26 cellular contexts compared by ENCODE assay signal in genomic region chr16:66388350-66389139, GRCh38. TPM values are rescaled to one million over a fixed set of nuclear protein-coding genes. Genes with fewer than 3 reads are reported as not detected.
A peak's percentile ranks its signal among the peaks of the same experiment; 100 is the strongest.
DNase-seq lines count a peak whose midpoint lies in the region; ATAC-seq, FAIRE-seq and TF ChIP-seq lines count a peak whose summit lies in the region.
"Had no signal": no experiment of that assay in that cellular context is flagged by ENCODE, and none has a peak within 500 bp of the region (broad histone marks: within the 10 kb centered on the region; RNA-seq: fewer than 3 reads in every experiment).

No MANE protein-coding gene starts in this region.

- FAIRE-seq in urothelium cell line (lab: Jason Lieb, UNC) = peak; percentile 46
- FAIRE-seq: D721Med had no signal

- H3K27ac Mint-ChIP-seq in endothelial cell (ENCODE audit: unreplicated experiment) (peak overlapping the region; percentile 74), neural progenitor cell (peak overlapping the region; percentile 77)
- H3K27ac Mint-ChIP-seq: CD4-positive, alpha-beta T cell; GM23338 had no signal

- no peak for DNase-seq in left ventricle myocardium inferior
- DNase-seq in Right ventricle myocardium superior = no peak
- DNase-seq in endothelial cell (ENCODE audit: low spot score) = no peak
- DNase-seq in neural progenitor cell (ENCODE audit: low spot score) = no peak
- DNase-seq in urothelium cell line (ENCODE audit: low spot score) = no peak
- DNase-seq in stimulated activated CD4-positive, alpha-beta T cell treated with anti-CD3 and anti-CD28 coated beads, Interleukin-1b, Interleukin-23, amount 100 ng/mL, for 48 hours = no peak
- no peak for DNase-seq in GM19240 (ENCODE audit: insufficient read length, low spot score)
- no peak for DNase-seq in stimulated activated CD4-positive, alpha-beta T cell treated with anti-CD3 and anti-CD28 coated beads, Interleukin-2, amount 100 ng/mL, for 24 hours
- DNase-seq: CD4-positive, alpha-beta T cell; HCEC 1CT; IMR-90; MM.1S; NCI-H2029; NCI-H446; NCI-H524 treated with DMSO at 0.1 percent for 48 hours; NCI-H774; PC-3 had no signal

- H3K27me3 Mint-ChIP-seq in endothelial cell (ENCODE audit: unreplicated experiment) = peaks cover 24% of the 10 kb centered on the region
- H3K27me3 Mint-ChIP-seq in neural progenitor cell (ENCODE audit: insufficient read depth, low read depth) = peaks cover 11% of the 10 kb centered on the region

- no peaks in the 10 kb centered on the region for H3F3A ChIP-seq in neural progenitor cell (ENCODE audit: low read depth)

- H3K4me1 Mint-ChIP-seq in endothelial cell (ENCODE audit: unreplicated experiment) (peaks cover 25% of the 10 kb centered on the region), neural progenitor cell (peaks cover 5% of the 10 kb centered on the region)

- no peak overlapping the region for H3K4me3 ChIP-seq in left ventricle myocardium inferior
- H3K4me3 ChIP-seq in neural progenitor cell = no peak overlapping the region
- H3K4me3 ChIP-seq: BLaER1 treated with 17β-estradiol and CSF1 and Interleukin-3, amounts not matched to agents 10 nM and 100 nM; GM23338; SJSA1 had no signal

- no peaks in the 10 kb centered on the region for H3K79me2 ChIP-seq in neural progenitor cell (ENCODE audit: low read depth)

- no peak overlapping the region for H3K9ac ChIP-seq in neural progenitor cell
- H3K9ac ChIP-seq: BLaER1 treated with 17β-estradiol and CSF1 and Interleukin-3, amounts not matched to agents 10 nM and 100 nM; KMS-11 had no signal

- H3K27ac ChIP-seq in left ventricle myocardium inferior (replicated peaks) (peak overlapping the region; percentile 18), neural progenitor cell (no peak overlapping the region)
- H3K27ac ChIP-seq: BLaER1 treated with 17β-estradiol and CSF1 and Interleukin-3, amounts not matched to agents 10 nM and 100 nM; KMS-11; SJSA1 had no signal

- H3K4me3 Mint-ChIP-seq in endothelial cell (ENCODE audit: unreplicated experiment) = peak overlapping the region; percentile 60
- no peak overlapping the region for H3K4me3 Mint-ChIP-seq in neural progenitor cell
- H3K4me3 Mint-ChIP-seq: CD4-positive, alpha-beta T cell; GM23338 had no signal

- H2AFZ ChIP-seq in neural progenitor cell (replicated peaks) = no peak overlapping the region
- H2AFZ ChIP-seq: GM23338 had no signal

- H3K9me3 Mint-ChIP-seq in endothelial cell (ENCODE audit: unreplicated experiment) = no peaks in the 10 kb centered on the region
- H3K9me3 Mint-ChIP-seq in neural progenitor cell = no peaks in the 10 kb centered on the region
- H3K9me3 Mint-ChIP-seq: CD4-positive, alpha-beta T cell; GM23338 had no signal

- H3K36me3 Mint-ChIP-seq in endothelial cell (ENCODE audit: low read depth, unreplicated experiment) (peaks cover 72% of the 10 kb centered on the region), neural progenitor cell (no peaks in the 10 kb centered on the region)

- H3K4me1 ChIP-seq in left ventricle myocardium inferior (peaks cover 48% of the 10 kb centered on the region), neural progenitor cell (no peaks in the 10 kb centered on the region)

- intact Hi-C loops in left ventricle myocardium inferior (cut with micrococcal nuclease) = no loop called here
- intact Hi-C loops in Right ventricle myocardium superior (cut with DNase I) = no loop called here

- TF ChIP-seq CTCF in left ventricle myocardium inferior (IDR thresholded peaks at IDR 0.05; ENCODE audit: borderline replicate concordance) = no peak
- TF ChIP-seq CTCF in endothelial cell (IDR thresholded peaks at IDR 0.05; ENCODE audit: unreplicated experiment) = no peak
- no peak for TF ChIP-seq CTCF in neural progenitor cell (IDR thresholded peaks at IDR 0.05)

- H3K9me3 ChIP-seq in left ventricle myocardium inferior (replicated peaks) (no peaks in the 10 kb centered on the region), neural progenitor cell (ENCODE audit: low read depth) (no peaks in the 10 kb centered on the region)
- H3K9me3 ChIP-seq: SJSA1 had no signal

- no peaks in the 10 kb centered on the region for H4K20me1 ChIP-seq in neural progenitor cell (ENCODE audit: low read depth)
- H4K20me1 ChIP-seq: BLaER1 treated with 17β-estradiol and CSF1 and Interleukin-3, amounts not matched to agents 10 nM and 100 nM had no signal

- peaks cover 39% of the 10 kb centered on the region for H3K36me3 ChIP-seq in left ventricle myocardium inferior
- no peaks in the 10 kb centered on the region for H3K36me3 ChIP-seq in neural progenitor cell
- H3K36me3 ChIP-seq: BLaER1 treated with 17β-estradiol and CSF1 and Interleukin-3, amounts not matched to agents 10 nM and 100 nM; SJSA1 had no signal

- no peak for ATAC-seq in Right ventricle myocardium superior (ENCODE audit: poor library complexity)
- ATAC-seq: GM23338, PC-3, Right ventricle myocardium inferior had no signal

- H3K27me3 ChIP-seq in left ventricle myocardium inferior (ENCODE audit: low read depth) (no peaks in the 10 kb centered on the region), neural progenitor cell (no peaks in the 10 kb centered on the region)
- H3K27me3 ChIP-seq: BLaER1 treated with 17β-estradiol and CSF1 and Interleukin-3, amounts not matched to agents 10 nM and 100 nM; SJSA1 had no signal

- H3K4me2 ChIP-seq in neural progenitor cell = no peak overlapping the region
- H3K4me2 ChIP-seq: BLaER1 treated with 17β-estradiol and CSF1 and Interleukin-3, amounts not matched to agents 10 nM and 100 nM; GM23338; KMS-11 had no signal

RNA-seq across cellular contexts. Expression of gene CDH5, which starts 22.1 kb away (rescaled TPM):
- total RNA-seq in left ventricle myocardium inferior (47.1 TPM), Right ventricle myocardium superior (42.9 TPM), endothelial cell (ENCODE audit: unreplicated experiment) (1,308 TPM), neural progenitor cell (ENCODE audit: low replicate concordance) (0.25 TPM in 1 of 2 replicates, not detected in the other)
- total RNA-seq: A172; CD4-positive, alpha-beta T cell; GM23338; IMR-90; PC-3; RPMI7951; SJSA1 had no signal

RNA-seq across cellular contexts. Expression of gene BEAN1, which starts 38.5 kb away (rescaled TPM):
- total RNA-seq in left ventricle myocardium inferior (0.33 TPM), Right ventricle myocardium superior (1.4 TPM), endothelial cell (ENCODE audit: unreplicated experiment) (0.49 TPM), neural progenitor cell (ENCODE audit: low replicate concordance) (0.32 and 0.34 TPM in 2 replicates)
- total RNA-seq: CD4-positive, alpha-beta T cell; HT1080; IMR-90; SJSA1 had no signal

Comparison
In these comparisons a context has a peak if more than half of its experiments do, and no peak if none do; other contexts are left out.
1. RNA of gene CDH5, which starts 22.1 kb away (total RNA-seq): 1,308 TPM in endothelial cell (single experiment), 47.1 TPM in left ventricle myocardium inferior (single experiment) and 42.9 TPM in Right ventricle myocardium superior (single experiment); 0.25 TPM in neural progenitor cell; every median in the first group is over 10 times any median in the second.